ENCODE assay signal across 19 cellular contexts in the genomic region with DNA sequence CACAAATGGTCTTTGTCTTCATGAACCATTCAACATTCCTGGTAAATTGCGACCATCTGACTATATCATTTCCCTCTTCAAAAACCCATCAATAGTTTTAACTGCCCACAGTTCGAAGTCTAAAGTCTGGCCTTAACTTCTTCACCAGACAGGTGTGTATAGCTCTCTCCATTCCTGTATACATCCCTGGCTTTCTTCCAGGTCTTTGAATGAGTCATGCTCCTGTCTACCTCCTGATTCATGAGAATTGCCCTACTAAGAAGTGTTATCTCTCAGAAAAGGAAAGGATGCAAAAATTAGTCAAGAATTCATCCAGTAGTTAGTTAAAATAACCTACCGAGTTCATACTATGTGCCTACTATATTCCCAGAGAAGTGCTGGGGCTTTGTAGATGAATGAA.
DNase-seq lines count a peak whose midpoint lies in the region; ATAC-seq and TF ChIP-seq lines count a peak whose summit lies in the region.
"Had no signal": no experiment of that assay in that cellular context is flagged by ENCODE, and none has a peak within 500 bp of the region (broad histone marks: within the 10 kb centered on the region; RNA-seq: fewer than 3 reads in every experiment).

No MANE protein-coding gene starts in this region.

- ATAC-seq in SK-N-SH treated with all-trans-retinoic acid at 6 μM for 48 hours (no peak; the same call in 2 of the 3 replicates), PC-3 (peak; percentile 69), GM19035 (IDR thresholded peaks at IDR 0.05; ENCODE audit: unreplicated experiment) (no peak)
- ATAC-seq: left lobe of liver, Right ventricle myocardium inferior had no signal

- H3K27me3 ChIP-seq in SK-N-SH (ENCODE audit: insufficient read depth) (peaks cover 5% of the 10 kb centered on the region; the same call in 1 of the 2 replicates), PC-3 (ENCODE audit: low read length) (no peaks in the 10 kb centered on the region), tibial nerve (no peaks in the 10 kb centered on the region)
- H3K27me3 ChIP-seq: ascending aorta, uterus had no signal

- H3K4me3 ChIP-seq in SK-N-SH (ENCODE audit: low read depth in 2 of 2, low read length in 1 of 2) (no peak overlapping the region), PC-3 (ENCODE audit: low read length) (no peak overlapping the region), tibial nerve (no peak overlapping the region)
- H3K4me3 ChIP-seq: ascending aorta, uterus had no signal

- H3K79me2 ChIP-seq in SK-N-SH (ENCODE audit: insufficient read depth) (no peaks in the 10 kb centered on the region), PC-3 (ENCODE audit: low read length) (no peaks in the 10 kb centered on the region)

- H3F3A ChIP-seq in SK-N-SH (replicated peaks; ENCODE audit: insufficient read depth) (peaks cover 5% of the 10 kb centered on the region), PC-3 (ENCODE audit: low read length, unreplicated experiment) (no peaks in the 10 kb centered on the region)

- no peak overlapping the region for H3K27ac ChIP-seq in SK-N-SH (ENCODE audit: low read depth in 2 of 2, low read length in 1 of 2)
- no peak overlapping the region for H3K27ac ChIP-seq in PC-3 (ENCODE audit: low read length)
- H3K27ac ChIP-seq in epithelial cell of prostate = no peak overlapping the region
- H3K27ac ChIP-seq in tibial nerve = no peak overlapping the region
- H3K27ac ChIP-seq: ascending aorta, uterus had no signal

- no peak overlapping the region for H2AFZ ChIP-seq in SK-N-SH (ENCODE audit: low read depth)
- no peak overlapping the region for H2AFZ ChIP-seq in PC-3 (ENCODE audit: low read length)

- 84% methylated on average over 3 of the region's 3 CpGs for WGBS in SK-N-SH (ENCODE audit: low lambda C conversion rate)
- WGBS in tibial nerve, 2 donors = 62 to 66% methylated on average over 3 of the region's 3 CpGs

- H3K9me3 ChIP-seq in SK-N-SH (no peaks in the 10 kb centered on the region), PC-3 (ENCODE audit: low read length) (no peaks in the 10 kb centered on the region), tibial nerve (no peaks in the 10 kb centered on the region)
- H3K9me3 ChIP-seq: ascending aorta, uterus had no signal

- H3K4me1 ChIP-seq in SK-N-SH (ENCODE audit: control insufficient read depth in 1 of 2, insufficient read depth in 2 of 2, low read depth in 1 of 2, low read length in 1 of 2) (no peaks in the 10 kb centered on the region; a peak in 1 of 4 replicates), PC-3 (ENCODE audit: insufficient read depth, low read length) (peaks cover 15% of the 10 kb centered on the region), tibial nerve (no peaks in the 10 kb centered on the region)
- H3K4me1 ChIP-seq: ascending aorta, uterus had no signal

- TF ChIP-seq CTCF in SK-N-SH (IDR thresholded peaks at IDR 0.05) (no peak), PC-3 (conservative IDR thresholded peaks at IDR 0.05; ENCODE audit: low read depth, low read length) (no peak), tibial nerve (IDR thresholded peaks at IDR 0.05) (no peak)

- POLR2A ChIA-PET in SK-N-SH (lab: Yijun Ruan, JAX) (no interaction called here), PC-3 (lab: Charles Lee; ENCODE audit: unreplicated experiment) (no interaction called here)

- H3K9me2 ChIP-seq in SK-N-SH (no peaks in the 10 kb centered on the region), PC-3 (replicated peaks; ENCODE audit: low read length) (no peaks in the 10 kb centered on the region)

- TF ChIP-seq POLR2A in tibial nerve (IDR thresholded peaks at IDR 0.05) = no peak

- TF ChIP-seq RAD21 in SK-N-SH (IDR thresholded peaks at IDR 0.05; ENCODE audit: low read length) = no peak

- H3K9ac ChIP-seq in SK-N-SH (no peak overlapping the region), PC-3 (ENCODE audit: low read length) (no peak overlapping the region)

- H3K4me2 ChIP-seq in SK-N-SH = no peak overlapping the region
- H3K4me2 ChIP-seq in PC-3 (ENCODE audit: low read length) = no peak overlapping the region

- BruUV-seq in PC-3 (replicated peaks; lab: Mats Ljungman, UMichigan) = no TSS peak

- no peak for DNase-seq in SK-N-SH
- peak; percentile 84 for DNase-seq in PC-3
- DNase-seq in epithelial cell of prostate (ENCODE audit: low read depth, low spot score) = peak; percentile 29
- DNase-seq in AG08396 (ENCODE audit: low spot score) = no peak
- no peak for DNase-seq in tibial nerve (ENCODE audit: low spot score in 2 of 2)
- DNase-seq in NCI-H82 (lab: John Stamatoyannopoulos, UW) = no peak
- DNase-seq: activated CD4-positive, CD25-positive, alpha-beta regulatory T cell treated with anti-CD3 and anti-CD28 coated beads, Interleukin-2, amount 50 U/mL, for 72 hours; activated T-cell treated with anti-CD3 and anti-CD28 coated beads, Interleukin-2, amount 50 U/mL, for 48 hours; CD4-positive, CD25-positive, alpha-beta regulatory T cell; effector CD8-positive, alpha-beta T cell; IMR-90; midbrain; nephron progenitor cell; uterus had no signal

- H3K36me3 ChIP-seq in SK-N-SH (replicated peaks in 1 of 2; ENCODE audit: control insufficient read depth in 1 of 2, insufficient read depth in 2 of 2, low read length in 1 of 2) = no peaks in the 10 kb centered on the region
- no peaks in the 10 kb centered on the region for H3K36me3 ChIP-seq in PC-3 (ENCODE audit: low read depth, low read length)
- no peaks in the 10 kb centered on the region for H3K36me3 ChIP-seq in tibial nerve
- H3K36me3 ChIP-seq: ascending aorta, uterus had no signal

- no peak for TF ChIP-seq EP300 in SK-N-SH (IDR thresholded peaks at IDR 0.05; ENCODE audit: borderline replicate concordance in 1 of 2, low read depth in 1 of 2, low read length in 1 of 2)
- TF ChIP-seq EP300 in tibial nerve (IDR thresholded peaks at IDR 0.05) = no peak

- H4K20me1 ChIP-seq in SK-N-SH (ENCODE audit: insufficient read depth) (no peaks in the 10 kb centered on the region), PC-3 (ENCODE audit: low read length) (no peaks in the 10 kb centered on the region)

- intact Hi-C loops in PC-3 (cut with micrococcal nuclease) = loop anchor here (5.0 to 10.0 kb wide), 5 partner anchors 35 to 1505 kb away; partner anchors contain the start of gene KLF12

- CTCF ChIA-PET in SK-N-SH (lab: Yijun Ruan, JAX) = interaction anchor here (1.5 to 1.6 kb wide), 3 partner anchors 37 to 1500 kb away, joined by 6 to 13 read pairs (median 12); no protein-coding TSS in a partner anchor
- CTCF ChIA-PET in PC-3 (lab: Charles Lee) = no interaction called here

TF ChIP-seq in SK-N-SH, 30 proteins besides CTCF, POLR2A, EP300 and RAD21:
- TF ChIP-seq NFIC (IDR thresholded peaks at IDR 0.05; ENCODE audit: borderline replicate concordance) (peak; percentile 34), JUND (IDR thresholded peaks at IDR 0.05) (no peak), CHD2 (IDR thresholded peaks at IDR 0.05; ENCODE audit: low read length, partially characterized antibody) (no peak), MXI1 (IDR thresholded peaks at IDR 0.05; ENCODE audit: low read depth, low read length) (no peak)
TF ChIP-seq in SK-N-SH: peak in this region for 1.

TF ChIP-seq in SK-N-SH treated with all-trans-retinoic acid at 6 μM for 48 hours, 23 proteins besides CTCF, POLR2A, EP300 and RAD21:
- TF ChIP-seq, protein P1, sequence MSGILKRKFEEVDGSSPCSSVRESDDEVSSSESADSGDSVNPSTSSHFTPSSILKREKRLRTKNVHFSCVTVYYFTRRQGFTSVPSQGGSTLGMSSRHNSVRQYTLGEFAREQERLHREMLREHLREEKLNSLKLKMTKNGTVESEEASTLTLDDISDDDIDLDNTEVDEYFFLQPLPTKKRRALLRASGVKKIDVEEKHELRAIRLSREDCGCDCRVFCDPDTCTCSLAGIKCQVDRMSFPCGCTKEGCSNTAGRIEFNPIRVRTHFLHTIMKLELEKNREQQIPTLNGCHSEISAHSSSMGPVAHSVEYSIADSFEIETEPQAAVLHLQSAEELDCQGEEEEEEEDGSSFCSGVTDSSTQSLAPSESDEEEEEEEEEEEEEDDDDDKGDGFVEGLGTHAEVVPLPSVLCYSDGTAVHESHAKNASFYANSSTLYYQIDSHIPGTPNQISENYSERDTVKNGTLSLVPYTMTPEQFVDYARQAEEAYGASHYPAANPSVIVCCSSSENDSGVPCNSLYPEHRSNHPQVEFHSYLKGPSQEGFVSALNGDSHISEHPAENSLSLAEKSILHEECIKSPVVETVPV (CRISPR knock-in tag; IDR thresholded peaks at IDR 0.05) = no peak
- TF ChIP-seq ZNF565 (CRISPR knock-in tag; conservative IDR thresholded peaks at IDR 0.05; ENCODE audit: low read depth) (no peak), ZFP3 (CRISPR knock-in tag; IDR thresholded peaks at IDR 0.05) (no peak)
- TF ChIP-seq, protein P2, sequence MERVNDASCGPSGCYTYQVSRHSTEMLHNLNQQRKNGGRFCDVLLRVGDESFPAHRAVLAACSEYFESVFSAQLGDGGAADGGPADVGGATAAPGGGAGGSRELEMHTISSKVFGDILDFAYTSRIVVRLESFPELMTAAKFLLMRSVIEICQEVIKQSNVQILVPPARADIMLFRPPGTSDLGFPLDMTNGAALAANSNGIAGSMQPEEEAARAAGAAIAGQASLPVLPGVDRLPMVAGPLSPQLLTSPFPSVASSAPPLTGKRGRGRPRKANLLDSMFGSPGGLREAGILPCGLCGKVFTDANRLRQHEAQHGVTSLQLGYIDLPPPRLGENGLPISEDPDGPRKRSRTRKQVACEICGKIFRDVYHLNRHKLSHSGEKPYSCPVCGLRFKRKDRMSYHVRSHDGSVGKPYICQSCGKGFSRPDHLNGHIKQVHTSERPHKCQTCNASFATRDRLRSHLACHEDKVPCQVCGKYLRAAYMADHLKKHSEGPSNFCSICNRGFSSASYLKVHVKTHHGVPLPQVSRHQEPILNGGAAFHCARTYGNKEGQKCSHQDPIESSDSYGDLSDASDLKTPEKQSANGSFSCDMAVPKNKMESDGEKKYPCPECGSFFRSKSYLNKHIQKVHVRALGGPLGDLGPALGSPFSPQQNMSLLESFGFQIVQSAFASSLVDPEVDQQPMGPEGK (CRISPR knock-in tag; IDR thresholded peaks at IDR 0.05; ENCODE audit: borderline replicate concordance) = no peak

Comparison
In these comparisons a context has a peak if more than half of its experiments do, and no peak if none do; other contexts are left out.
1. DNase-seq: peak in PC-3 (single experiment) and epithelial cell of prostate (single experiment); none in SK-N-SH (single experiment), AG08396 (single experiment), tibial nerve (0 of 2) and NCI-H82 (single experiment).